8 cellular contexts compared by ENCODE assay signal in genomic region chr11:122863704-122864326, GRCh38. TPM values are rescaled to one million over a fixed set of nuclear protein-coding genes. Genes with fewer than 3 reads are reported as not detected.
DNase-seq lines count a peak whose midpoint lies in the region; ATAC-seq and TF ChIP-seq lines count a peak whose summit lies in the region.

No MANE protein-coding gene starts in this region.

- WGBS in sigmoid colon, 2 donors = 22 to 36% methylated on average over 7 of the region's 7 CpGs

- no peaks in the 10 kb centered on the region for H3K9me3 ChIP-seq in sigmoid colon

- CTCF ChIA-PET in activated CD8-positive, alpha-beta T cell treated with anti-CD3 and anti-CD28 coated beads for 36 hours (lab: Charles Lee) = interaction anchor here (0.6 to 7.1 kb wide), 47 partner anchors 10 to 282 kb away, joined by 3 to 127 read pairs (median 5); partner anchors contain the start of gene CRTAM

- no peak for DNase-seq in activated naive CD8-positive, alpha-beta T cell treated with anti-CD3 and anti-CD28 coated beads for 36 hours
- peak; percentile 18 for DNase-seq in NCI-H2227 treated with DMSO at 0.1 percent for 48 hours (lab: John Stamatoyannopoulos, UW)
- peak; percentile 66 for DNase-seq in activated CD8-positive, alpha-beta T cell treated with anti-CD3 and anti-CD28 coated beads for 36 hours
- DNase-seq in foreskin keratinocyte = no peak
- no peak for DNase-seq in sigmoid colon

- H3K4me3 Mint-ChIP-seq in activated naive CD8-positive, alpha-beta T cell = no peak overlapping the region
- H3K4me3 Mint-ChIP-seq in activated naive CD8-positive, alpha-beta T cell treated with anti-CD3 and anti-CD28 coated beads for 36 hours = no peak overlapping the region
- H3K4me3 Mint-ChIP-seq in activated CD8-positive, alpha-beta T cell treated with anti-CD3 and anti-CD28 coated beads for 36 hours = no peak overlapping the region

- ATAC-seq in activated CD8-positive, alpha-beta T cell treated with anti-CD3 and anti-CD28 coated beads for 36 hours = no peak
- no peak for ATAC-seq in foreskin keratinocyte
- ATAC-seq in HG02588 (IDR thresholded peaks at IDR 0.05; ENCODE audit: unreplicated experiment) = no peak
- ATAC-seq in HG03139 (IDR thresholded peaks at IDR 0.05; ENCODE audit: unreplicated experiment) = no peak

- H3K36me3 ChIP-seq in sigmoid colon = no peaks in the 10 kb centered on the region

- H3K27ac ChIP-seq in foreskin keratinocyte (no peak overlapping the region), sigmoid colon (no peak overlapping the region)

- peak overlapping the region; percentile 68 for H3K27ac Mint-ChIP-seq in activated naive CD8-positive, alpha-beta T cell
- H3K27ac Mint-ChIP-seq in activated naive CD8-positive, alpha-beta T cell treated with anti-CD3 and anti-CD28 coated beads for 36 hours = no peak overlapping the region
- no peak overlapping the region for H3K27ac Mint-ChIP-seq in activated CD8-positive, alpha-beta T cell treated with anti-CD3 and anti-CD28 coated beads for 36 hours

- no peak overlapping the region for H3K4me3 ChIP-seq in sigmoid colon

- TF ChIP-seq CTCF in activated CD8-positive, alpha-beta T cell treated with anti-CD3 and anti-CD28 coated beads for 36 hours (IDR thresholded peaks at IDR 0.05) = peak; percentile 89
- TF ChIP-seq CTCF in foreskin keratinocyte (conservative IDR thresholded peaks at IDR 0.05) (peak; percentile 94), sigmoid colon (IDR thresholded peaks at IDR 0.05) (peak; percentile 43 to 65 (median 48))

- intact Hi-C loops in activated CD8-positive, alpha-beta T cell treated with anti-CD3 and anti-CD28 coated beads for 36 hours (cut with micrococcal nuclease) = no loop called here
- intact Hi-C loops in sigmoid colon (cut with DNase I) = loop anchor here (1.0 to 5.0 kb wide), 2 partner anchors 159 to 188 kb away; no protein-coding TSS in a partner anchor

- TF ChIP-seq POLR2A in sigmoid colon (IDR thresholded peaks at IDR 0.05) = no peak

- POLR2A ChIA-PET in activated CD8-positive, alpha-beta T cell treated with anti-CD3 and anti-CD28 coated beads for 36 hours (lab: Charles Lee) = interaction anchor here (0.6 to 2.1 kb wide), 7 partner anchors 26 to 191 kb away, joined by 3 to 5 read pairs (median 4); partner anchors contain the start of gene CRTAM

- H3K4me1 ChIP-seq in foreskin keratinocyte (peaks cover 5% of the 10 kb centered on the region), sigmoid colon (no peaks in the 10 kb centered on the region)

- peaks cover 32% of the 10 kb centered on the region for H3K36me3 Mint-ChIP-seq in activated naive CD8-positive, alpha-beta T cell
- peaks cover 15% of the 10 kb centered on the region for H3K36me3 Mint-ChIP-seq in activated naive CD8-positive, alpha-beta T cell treated with anti-CD3 and anti-CD28 coated beads for 36 hours
- H3K36me3 Mint-ChIP-seq in activated CD8-positive, alpha-beta T cell treated with anti-CD3 and anti-CD28 coated beads for 36 hours (ENCODE audit: low read depth) = peaks cover 50% of the 10 kb centered on the region

- H3K9me3 Mint-ChIP-seq in activated naive CD8-positive, alpha-beta T cell (ENCODE audit: low read depth) = no peaks in the 10 kb centered on the region
- no peaks in the 10 kb centered on the region for H3K9me3 Mint-ChIP-seq in activated naive CD8-positive, alpha-beta T cell treated with anti-CD3 and anti-CD28 coated beads for 36 hours
- no peaks in the 10 kb centered on the region for H3K9me3 Mint-ChIP-seq in activated CD8-positive, alpha-beta T cell treated with anti-CD3 and anti-CD28 coated beads for 36 hours

- H3K27me3 Mint-ChIP-seq in activated naive CD8-positive, alpha-beta T cell = no peaks in the 10 kb centered on the region
- no peaks in the 10 kb centered on the region for H3K27me3 Mint-ChIP-seq in activated naive CD8-positive, alpha-beta T cell treated with anti-CD3 and anti-CD28 coated beads for 36 hours
- H3K27me3 Mint-ChIP-seq in activated CD8-positive, alpha-beta T cell treated with anti-CD3 and anti-CD28 coated beads for 36 hours = no peaks in the 10 kb centered on the region

- H3K4me1 Mint-ChIP-seq in activated naive CD8-positive, alpha-beta T cell (ENCODE audit: low read depth) = peaks cover 18% of the 10 kb centered on the region
- peaks cover 20% of the 10 kb centered on the region for H3K4me1 Mint-ChIP-seq in activated naive CD8-positive, alpha-beta T cell treated with anti-CD3 and anti-CD28 coated beads for 36 hours
- H3K4me1 Mint-ChIP-seq in activated CD8-positive, alpha-beta T cell treated with anti-CD3 and anti-CD28 coated beads for 36 hours (ENCODE audit: low read depth) = peaks cover 17% of the 10 kb centered on the region

- TF ChIP-seq EP300 in sigmoid colon (IDR thresholded peaks at IDR 0.05) = no peak

- peaks cover 4% of the 10 kb centered on the region for H3K27me3 ChIP-seq in foreskin keratinocyte
- H3K27me3 ChIP-seq in sigmoid colon = no peaks in the 10 kb centered on the region

RNA-seq across cellular contexts. Expression of gene JHY, which starts 18.7 kb away (rescaled TPM):
- total RNA-seq in activated naive CD8-positive, alpha-beta T cell treated with anti-CD3 and anti-CD28 coated beads for 36 hours = 1 to 10 TPM; 3.1 to 3.2 TPM
- total RNA-seq in activated CD8-positive, alpha-beta T cell treated with anti-CD3 and anti-CD28 coated beads for 36 hours = 1 to 10 TPM; 1.3 to 1.8 TPM
- total RNA-seq in foreskin keratinocyte = 4.0 and 4.7 TPM in 2 replicates
- polyA plus RNA-seq in foreskin keratinocyte = 2.0 and 2.4 TPM in 2 replicates
- 1 to 10 TPM; 5.8 to 8.9 (median 6.3) TPM for total RNA-seq in sigmoid colon
- 1 to 10 TPM in 2 of 3 donors, under 1 TPM in 1; 0.46 to 1.5 (median 1.2) TPM for polyA plus RNA-seq in sigmoid colon

RNA-seq across cellular contexts. Expression of gene CRTAM, which starts 25.5 kb away (rescaled TPM):
- total RNA-seq in activated naive CD8-positive, alpha-beta T cell treated with anti-CD3 and anti-CD28 coated beads for 36 hours = 10 to 100 TPM; 21.9 to 22.3 TPM
- 10 to 100 TPM; 21.1 to 21.5 TPM for total RNA-seq in activated CD8-positive, alpha-beta T cell treated with anti-CD3 and anti-CD28 coated beads for 36 hours
- total RNA-seq in foreskin keratinocyte (not detected in 2 replicates), sigmoid colon (under 1 TPM in 1 of 4 donors, not detected in 3; 0.41 TPM)
- polyA plus RNA-seq in foreskin keratinocyte (not detected in 2 replicates), sigmoid colon (1 to 10 TPM in 1 of 3 donors, not detected in 2; 1.5 TPM)

Comparison
In these comparisons a context has a peak if more than half of its experiments do, and no peak if none do; other contexts are left out.
1. DNase-seq: peak in NCI-H2227 treated with DMSO at 0.1 percent for 48 hours (single experiment) and activated CD8-positive, alpha-beta T cell treated with anti-CD3 and anti-CD28 coated beads for 36 hours (single experiment); none in activated naive CD8-positive, alpha-beta T cell treated with anti-CD3 and anti-CD28 coated beads for 36 hours (single experiment), foreskin keratinocyte (0 of 2) and sigmoid colon (single experiment).
2. RNA of gene CRTAM, which starts 25.5 kb away (total RNA-seq): 21.9 to 22.3 TPM in activated naive CD8-positive, alpha-beta T cell treated with anti-CD3 and anti-CD28 coated beads for 36 hours and 21.1 to 21.5 TPM in activated CD8-positive, alpha-beta T cell treated with anti-CD3 and anti-CD28 coated beads for 36 hours; 0.41 TPM in sigmoid colon and not detected in foreskin keratinocyte; every median in the first group is over 10 times any median in the second.
3. Peak in every context shown above with its lines, with median percentiles within 50 percentile points of each other: CTCF ChIP-seq.